In genomic region chr6:149084026-149084425, GRCh38 we compare ENCODE assay signal across 11 cellular contexts.
"Had no signal": no experiment of that assay in that cellular context is flagged by ENCODE, and none has a peak within 500 bp of the region (broad histone marks: within the 10 kb centered on the region; RNA-seq: fewer than 3 reads in every experiment).

No MANE protein-coding gene starts in this region.

- DNase-seq: activated B cell treated with CpG ODN at 0.5 μM for 24 hours; activated naive CD4-positive, alpha-beta T cell; activated T-cell treated with anti-CD3 and anti-CD28 coated beads for 4 hours; anterior cingulate cortex; dermis blood vessel endothelial cell; endodermal cell; erythroblast; kidney; retina; stimulated activated CD4-positive, alpha-beta T cell treated with anti-CD3 and anti-CD28 coated beads, Interleukin-15, amount 100 ng/mL, for 24 hours; stimulated activated CD4-positive, alpha-beta T cell treated with anti-CD3 and anti-CD28 coated beads, Interleukin-4, amount 100 ng/mL, for 24 hours had no signal

- H3K4me1 Mint-ChIP-seq: endodermal cell had no signal

- H3K27ac Mint-ChIP-seq: activated B cell treated with CpG ODN at 0.5 μM for 24 hours, endodermal cell had no signal

- H3K9me3 Mint-ChIP-seq: activated B cell treated with CpG ODN at 0.5 μM for 24 hours, endodermal cell had no signal

- H3K4me3 Mint-ChIP-seq: activated B cell treated with CpG ODN at 0.5 μM for 24 hours, endodermal cell had no signal

- H3K27me3 Mint-ChIP-seq: activated B cell treated with CpG ODN at 0.5 μM for 24 hours had no signal
